8 cellular contexts compared by ENCODE assay signal in the genomic region with DNA sequence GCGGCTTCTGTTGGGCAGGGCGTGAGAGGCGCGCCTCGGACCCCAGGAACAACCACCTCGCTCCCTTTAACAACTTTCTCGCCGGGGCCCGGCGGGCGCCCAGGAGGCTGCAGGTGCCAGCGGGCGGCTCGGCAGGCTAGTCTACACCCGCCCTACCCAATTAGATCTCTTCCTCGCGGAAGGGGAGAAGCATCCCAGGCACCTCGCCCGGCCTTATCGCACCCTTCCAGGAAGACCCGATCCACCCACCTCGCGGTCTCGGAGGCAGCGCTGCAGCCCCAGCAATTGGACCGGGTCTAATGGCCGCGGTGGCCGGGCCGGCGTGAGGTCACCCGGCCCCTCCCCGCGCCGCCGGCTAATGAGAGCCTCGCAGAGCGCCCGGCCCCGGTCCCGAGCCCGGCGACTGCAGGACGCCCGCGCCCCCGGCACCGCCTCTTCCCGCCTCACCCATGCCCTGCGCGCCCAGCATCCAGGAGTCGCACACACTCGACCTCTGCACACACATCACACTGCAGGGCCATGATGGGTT. TPM values are rescaled to one million over a fixed set of nuclear protein-coding genes. Genes with fewer than 3 reads are reported as not detected.
A peak's percentile ranks its signal among the peaks of the same experiment; 100 is the strongest.
DNase-seq lines count a peak whose midpoint lies in the region; ATAC-seq and TF ChIP-seq lines count a peak whose summit lies in the region.

A gene (minus strand): TSS at position 298 of the 529 bp plus-strand sequence. CDS start 419 bp downstream, outside the sequence.

- peak within 1 kb of the TSS; percentile 80 for H3K4me3 Mint-ChIP-seq in activated CD8-positive, alpha-beta T cell treated with anti-CD3 and anti-CD28 coated beads, Interleukin-2, amount 10 ng/mL, durations not matched to agents 7 days and 5 days
- peak within 1 kb of the TSS; percentile 86 for H3K4me3 Mint-ChIP-seq in memory B cell
- peak within 1 kb of the TSS; percentile 87 for H3K4me3 Mint-ChIP-seq in stimulated activated memory B cell treated with anti-CD40 and anti-IgM and Interleukin-4, amounts not matched to agents 10 μg/mL and 1 μg/mL and 100 μg/mL, for 72 hours

- peak within 1 kb of the TSS; percentile 60 for H3K27ac Mint-ChIP-seq in activated CD8-positive, alpha-beta T cell treated with anti-CD3 and anti-CD28 coated beads, Interleukin-2, amount 10 ng/mL, durations not matched to agents 7 days and 5 days
- peak within 1 kb of the TSS; percentile 86 for H3K27ac Mint-ChIP-seq in memory B cell
- H3K27ac Mint-ChIP-seq in stimulated activated memory B cell treated with anti-CD40 and anti-IgM and Interleukin-4, amounts not matched to agents 10 μg/mL and 1 μg/mL and 100 μg/mL, for 72 hours = peak within 1 kb of the TSS; percentile 65

- DNase-seq in A172 (ENCODE audit: low spot score) (peak; percentile 67), NCI-H1092 (lab: John Stamatoyannopoulos, UW) (peak; percentile 40), memory B cell (ENCODE audit: low spot score in 2 of 2) (peak; percentile 31 to 44)
- peak; percentile 46 for DNase-seq in activated CD8-positive, alpha-beta T cell treated with anti-CD3 and anti-CD28 coated beads, Interleukin-2, amount 10 ng/mL, durations not matched to agents 7 days and 5 days

- peak; percentile 85 for ATAC-seq in activated CD8-positive, alpha-beta T cell treated with anti-CD3 and anti-CD28 coated beads, Interleukin-2, amount 10 ng/mL, durations not matched to agents 7 days and 5 days
- ATAC-seq in memory B cell (ENCODE audit: low read depth) (peak; percentile 55), HG02840 (IDR thresholded peaks at IDR 0.05; ENCODE audit: low FRiP score, unreplicated experiment) (no peak)
- peak; percentile 86 for ATAC-seq in stimulated activated memory B cell treated with anti-CD40 and anti-IgM and Interleukin-4, amounts not matched to agents 10 μg/mL and 1 μg/mL and 100 μg/mL, for 72 hours

- in situ Hi-C loops in endometrial microvascular endothelial cells (cut with HindIII; ENCODE audit: inconsistent ontology term, low pct_unique_long_range_greater_than_20kb, low sequenced_read_pairs) = no loop called here

- H3K4me1 Mint-ChIP-seq in activated CD8-positive, alpha-beta T cell treated with anti-CD3 and anti-CD28 coated beads, Interleukin-2, amount 10 ng/mL, durations not matched to agents 7 days and 5 days (ENCODE audit: low read depth) = peaks cover 22% of the 10 kb centered on the region
- peaks cover 14% of the 10 kb centered on the region for H3K4me1 Mint-ChIP-seq in memory B cell
- peaks cover 35% of the 10 kb centered on the region for H3K4me1 Mint-ChIP-seq in stimulated activated memory B cell treated with anti-CD40 and anti-IgM and Interleukin-4, amounts not matched to agents 10 μg/mL and 1 μg/mL and 100 μg/mL, for 72 hours

- no peaks in the 10 kb centered on the region for H3K36me3 Mint-ChIP-seq in activated CD8-positive, alpha-beta T cell treated with anti-CD3 and anti-CD28 coated beads, Interleukin-2, amount 10 ng/mL, durations not matched to agents 7 days and 5 days (ENCODE audit: low read depth)
- H3K36me3 Mint-ChIP-seq in memory B cell = no peaks in the 10 kb centered on the region
- H3K36me3 Mint-ChIP-seq in stimulated activated memory B cell treated with anti-CD40 and anti-IgM and Interleukin-4, amounts not matched to agents 10 μg/mL and 1 μg/mL and 100 μg/mL, for 72 hours = no peaks in the 10 kb centered on the region

- POLR2A ChIA-PET in activated CD8-positive, alpha-beta T cell treated with anti-CD3 and anti-CD28 coated beads, Interleukin-2, amount 10 ng/mL, durations not matched to agents 7 days and 5 days (lab: Charles Lee) = no interaction called here

- TF ChIP-seq POLR2A in GM15510 (IDR thresholded peaks at IDR 0.05; ENCODE audit: borderline replicate concordance, extremely low read depth, insufficient read length) = peak; percentile 12

- H3K9me3 Mint-ChIP-seq in activated CD8-positive, alpha-beta T cell treated with anti-CD3 and anti-CD28 coated beads, Interleukin-2, amount 10 ng/mL, durations not matched to agents 7 days and 5 days (ENCODE audit: insufficient read depth) = no peaks in the 10 kb centered on the region
- H3K9me3 Mint-ChIP-seq in memory B cell = no peaks in the 10 kb centered on the region
- no peaks in the 10 kb centered on the region for H3K9me3 Mint-ChIP-seq in stimulated activated memory B cell treated with anti-CD40 and anti-IgM and Interleukin-4, amounts not matched to agents 10 μg/mL and 1 μg/mL and 100 μg/mL, for 72 hours

- CTCF ChIA-PET in activated CD8-positive, alpha-beta T cell treated with anti-CD3 and anti-CD28 coated beads, Interleukin-2, amount 10 ng/mL, durations not matched to agents 7 days and 5 days (lab: Charles Lee) = no interaction called here

- peaks cover 4% of the 10 kb centered on the region for H3K27me3 Mint-ChIP-seq in activated CD8-positive, alpha-beta T cell treated with anti-CD3 and anti-CD28 coated beads, Interleukin-2, amount 10 ng/mL, durations not matched to agents 7 days and 5 days (ENCODE audit: low read depth)
- no peaks in the 10 kb centered on the region for H3K27me3 Mint-ChIP-seq in memory B cell
- H3K27me3 Mint-ChIP-seq in stimulated activated memory B cell treated with anti-CD40 and anti-IgM and Interleukin-4, amounts not matched to agents 10 μg/mL and 1 μg/mL and 100 μg/mL, for 72 hours = no peaks in the 10 kb centered on the region

RNA-seq across cellular contexts. Expression of the gene that starts here (rescaled TPM):
- total RNA-seq in A172 (2014; rRNA removed; shearing (Covaris generic)) = 45.4 and 60.1 TPM in 2 replicates
- total RNA-seq in activated CD8-positive, alpha-beta T cell treated with anti-CD3 and anti-CD28 coated beads, Interleukin-2, amount 10 ng/mL, durations not matched to agents 7 days and 5 days = 10 to 100 TPM in 1 of 2 experiments, 1 to 10 TPM in 1; 9.7 to 10.4 TPM
- 28.2 TPM for total RNA-seq in endometrial microvascular endothelial cells (ENCODE audit: inconsistent ontology term)
